In the genomic region with DNA sequence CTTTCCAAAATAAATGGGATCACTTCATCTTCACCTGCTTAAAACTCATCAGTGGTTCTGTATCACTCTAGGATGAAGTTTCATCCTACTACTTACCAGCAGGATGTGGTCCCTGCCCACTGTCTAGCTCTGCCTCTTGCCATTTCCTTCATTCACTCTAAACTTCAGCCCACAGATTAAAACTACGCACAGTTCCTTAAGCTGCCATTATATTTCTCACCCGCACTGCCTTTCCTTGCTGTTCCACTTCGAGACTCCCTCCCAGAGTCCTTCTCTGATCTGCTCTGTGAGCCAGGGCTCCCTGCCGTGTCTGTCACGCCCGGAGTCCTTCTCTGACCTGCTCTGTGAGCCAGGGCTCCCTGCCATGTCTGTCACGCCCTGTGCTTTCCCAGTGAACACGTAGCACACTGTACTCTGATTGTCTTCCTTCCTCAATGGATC, we compare ENCODE assay signal across 8 cellular contexts. TPM values are rescaled to one million over a fixed set of nuclear protein-coding genes. Genes with fewer than 3 reads are reported as not detected.
DNase-seq lines count a peak whose midpoint lies in the region; ATAC-seq, FAIRE-seq and TF ChIP-seq lines count a peak whose summit lies in the region.
"Had no signal": no experiment of that assay in that cellular context is flagged by ENCODE, and none has a peak within 500 bp of the region (broad histone marks: within the 10 kb centered on the region; RNA-seq: fewer than 3 reads in every experiment).

No MANE protein-coding gene starts in this region.

- H3K27me3 Mint-ChIP-seq in activated T-cell treated with anti-CD3 and anti-CD28 coated beads, Interleukin-2, amount 50 U/mL, for 4 hours (ENCODE audit: low read depth): no peaks in the 10 kb centered on the region

- H3K27me3 ChIP-seq in small intestine (ENCODE audit: control insufficient read depth in 2 of 2, insufficient read depth in 2 of 2, low read length in 2 of 2): no peaks in the 10 kb centered on the region

- peaks cover 29% of the 10 kb centered on the region for H3K4me1 Mint-ChIP-seq in activated T-cell treated with anti-CD3 and anti-CD28 coated beads, Interleukin-2, amount 50 U/mL, for 4 hours (ENCODE audit: low read depth)

- peak; percentile 13; the same call in 1 of the 2 replicates for TF ChIP-seq RAD21 in Ishikawa (IDR thresholded peaks at IDR 0.05; ENCODE audit: low read depth)

- H3K9me3 ChIP-seq in small intestine (ENCODE audit: control insufficient read depth, low read depth): no peaks in the 10 kb centered on the region

- TF ChIP-seq EP300 in Ishikawa (IDR thresholded peaks at IDR 0.05; ENCODE audit: borderline replicate concordance): peak; percentile 73; the same call in 1 of the 2 replicates

- peak overlapping the region; percentile 69 to 74 for H3K27ac ChIP-seq in small intestine (ENCODE audit: low read depth in 1 of 2, low read length in 1 of 2)

- DNase-seq in activated T-cell treated with anti-CD3 and anti-CD28 coated beads, Interleukin-2, amount 50 U/mL, for 4 hours: no peak
- DNase-seq in left ventricle myocardium superior (peak; percentile 91), small intestine (peak; percentile 89), AML-193 (lab: John Stamatoyannopoulos, UW) (no peak), DMS153 treated with DMSO at 0.1 percent for 48 hours (lab: John Stamatoyannopoulos, UW; ENCODE audit: unreplicated experiment) (no peak)

- intact Hi-C loops in left ventricle myocardium superior (cut with micrococcal nuclease): no loop called here

- H3K36me3 ChIP-seq in small intestine (ENCODE audit: control insufficient read depth in 2 of 2, insufficient read depth in 2 of 2, low read length in 2 of 2): no peaks in the 10 kb centered on the region

- 16 to 37% (median 18%) methylated on average over 8 of the region's 8 CpGs for WGBS in small intestine, 3 donors

- no peaks in the 10 kb centered on the region for H3K9me3 Mint-ChIP-seq in activated T-cell treated with anti-CD3 and anti-CD28 coated beads, Interleukin-2, amount 50 U/mL, for 4 hours

- peak overlapping the region; percentile 63 for H3K4me3 Mint-ChIP-seq in activated T-cell treated with anti-CD3 and anti-CD28 coated beads, Interleukin-2, amount 50 U/mL, for 4 hours

- H3K4me3 ChIP-seq in small intestine (ENCODE audit: low read depth in 1 of 2, low read length in 2 of 2): no peak overlapping the region

- peaks cover 7 to 10% of the 10 kb centered on the region in 2 donors for H3K4me1 ChIP-seq in small intestine (ENCODE audit: control insufficient read depth in 2 of 2, insufficient read depth in 1 of 2, low read depth in 1 of 2, low read length in 1 of 2)

- peak; percentile 80 to 83 for ATAC-seq in activated T-cell treated with anti-CD3 and anti-CD28 coated beads, Interleukin-2, amount 50 U/mL, for 4 hours
- ATAC-seq in left ventricle myocardium superior (peak; percentile 87), HG03354 (IDR thresholded peaks at IDR 0.05; ENCODE audit: poor library complexity, severe bottlenecking, unreplicated experiment) (no peak)

- peaks cover 19% of the 10 kb centered on the region for H3K36me3 Mint-ChIP-seq in activated T-cell treated with anti-CD3 and anti-CD28 coated beads, Interleukin-2, amount 50 U/mL, for 4 hours (ENCODE audit: insufficient read depth)

- FAIRE-seq in small intestine (lab: Jason Lieb, UNC): no peak
- FAIRE-seq: frontal cortex had no signal

TF ChIP-seq in Ishikawa, 13 proteins besides CTCF, POLR2A, EP300 and RAD21:
- peak; percentile 47; the same call in 1 of the 2 replicates for TF ChIP-seq FOXM1 (IDR thresholded peaks at IDR 0.05; ENCODE audit: borderline replicate concordance, low read depth)
- no peak for TF ChIP-seq CREB1 (IDR thresholded peaks at IDR 0.05; ENCODE audit: low read depth)
- no peak for TF ChIP-seq EGR1 (IDR thresholded peaks at IDR 0.05)
- TF ChIP-seq CEBPB (IDR thresholded peaks at IDR 0.05): no peak; the same call in 1 of the 2 replicates
- TF ChIP-seq, protein P1, sequence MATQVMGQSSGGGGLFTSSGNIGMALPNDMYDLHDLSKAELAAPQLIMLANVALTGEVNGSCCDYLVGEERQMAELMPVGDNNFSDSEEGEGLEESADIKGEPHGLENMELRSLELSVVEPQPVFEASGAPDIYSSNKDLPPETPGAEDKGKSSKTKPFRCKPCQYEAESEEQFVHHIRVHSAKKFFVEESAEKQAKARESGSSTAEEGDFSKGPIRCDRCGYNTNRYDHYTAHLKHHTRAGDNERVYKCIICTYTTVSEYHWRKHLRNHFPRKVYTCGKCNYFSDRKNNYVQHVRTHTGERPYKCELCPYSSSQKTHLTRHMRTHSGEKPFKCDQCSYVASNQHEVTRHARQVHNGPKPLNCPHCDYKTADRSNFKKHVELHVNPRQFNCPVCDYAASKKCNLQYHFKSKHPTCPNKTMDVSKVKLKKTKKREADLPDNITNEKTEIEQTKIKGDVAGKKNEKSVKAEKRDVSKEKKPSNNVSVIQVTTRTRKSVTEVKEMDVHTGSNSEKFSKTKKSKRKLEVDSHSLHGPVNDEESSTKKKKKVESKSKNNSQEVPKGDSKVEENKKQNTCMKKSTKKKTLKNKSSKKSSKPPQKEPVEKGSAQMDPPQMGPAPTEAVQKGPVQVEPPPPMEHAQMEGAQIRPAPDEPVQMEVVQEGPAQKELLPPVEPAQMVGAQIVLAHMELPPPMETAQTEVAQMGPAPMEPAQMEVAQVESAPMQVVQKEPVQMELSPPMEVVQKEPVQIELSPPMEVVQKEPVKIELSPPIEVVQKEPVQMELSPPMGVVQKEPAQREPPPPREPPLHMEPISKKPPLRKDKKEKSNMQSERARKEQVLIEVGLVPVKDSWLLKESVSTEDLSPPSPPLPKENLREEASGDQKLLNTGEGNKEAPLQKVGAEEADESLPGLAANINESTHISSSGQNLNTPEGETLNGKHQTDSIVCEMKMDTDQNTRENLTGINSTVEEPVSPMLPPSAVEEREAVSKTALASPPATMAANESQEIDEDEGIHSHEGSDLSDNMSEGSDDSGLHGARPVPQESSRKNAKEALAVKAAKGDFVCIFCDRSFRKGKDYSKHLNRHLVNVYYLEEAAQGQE (IDR thresholded peaks at IDR 0.05; ENCODE audit: low read depth): no peak
- no peak for TF ChIP-seq ZBTB7A (IDR thresholded peaks at IDR 0.05; ENCODE audit: low read depth)
- TF ChIP-seq NFIC (IDR thresholded peaks at IDR 0.05): peak; percentile 82
- TF ChIP-seq TEAD4 (IDR thresholded peaks at IDR 0.05): peak; percentile 45; the same call in 1 of the 2 replicates
- TF ChIP-seq, protein P2, sequence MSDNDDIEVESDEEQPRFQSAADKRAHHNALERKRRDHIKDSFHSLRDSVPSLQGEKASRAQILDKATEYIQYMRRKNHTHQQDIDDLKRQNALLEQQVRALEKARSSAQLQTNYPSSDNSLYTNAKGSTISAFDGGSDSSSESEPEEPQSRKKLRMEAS (IDR thresholded peaks at IDR 0.05): peak; percentile 72
- peak; percentile 77 for TF ChIP-seq TCF12 (IDR thresholded peaks at IDR 0.05; ENCODE audit: low read depth)
- TF ChIP-seq TAF1 (IDR thresholded peaks at IDR 0.05; ENCODE audit: low read depth): no peak
- peak; percentile 72 for TF ChIP-seq YY1 (IDR thresholded peaks at IDR 0.05; ENCODE audit: low read depth)
TF ChIP-seq in Ishikawa: peak in this region for 6.

RNA-seq across cellular contexts. Expression of a gene that starts 52.0 kb away (rescaled TPM):
- under 1 TPM in 1 of 3 donors, not detected in 2; 0.14 TPM for total RNA-seq in activated T-cell treated with anti-CD3 and anti-CD28 coated beads, Interleukin-2, amount 50 U/mL, for 4 hours
- 0.32 TPM for total RNA-seq in left ventricle myocardium superior
- polyA plus RNA-seq in small intestine: under 1 TPM in 1 of 3 donors, not detected in 2; 0.24 TPM

Comparison
In these comparisons a context has a peak if more than half of its experiments do, and no peak if none do; other contexts are left out.
1. DNase-seq: peak in left ventricle myocardium superior (single experiment) and small intestine (single experiment); none in activated T-cell treated with anti-CD3 and anti-CD28 coated beads, Interleukin-2, amount 50 U/mL, for 4 hours (single experiment), AML-193 (0 of 2) and DMS153 treated with DMSO at 0.1 percent for 48 hours (single experiment).